Comparison of ENCODE assay signal across 20 cellular contexts in the genomic region with DNA sequence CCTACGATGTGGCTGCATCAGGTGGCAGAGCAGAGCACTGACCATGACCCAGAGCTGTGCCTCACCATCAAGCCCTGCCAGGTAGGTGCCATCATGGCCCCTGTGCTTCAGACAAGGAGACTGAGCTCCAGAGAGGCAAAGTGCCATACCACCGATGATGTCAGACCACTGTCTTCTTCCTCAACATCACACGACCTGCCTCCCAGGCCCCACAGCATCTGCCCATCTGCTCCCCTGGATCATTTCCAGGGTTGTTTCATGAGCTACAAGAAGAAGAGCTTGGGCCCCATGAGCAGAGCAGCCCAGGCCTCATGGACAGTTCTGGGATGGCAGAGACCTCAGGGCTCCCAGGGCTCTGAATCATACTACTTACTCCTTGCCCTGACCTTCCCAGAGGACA. TPM values are rescaled to one million over a fixed set of nuclear protein-coding genes. Genes with fewer than 3 reads are reported as not detected.
DNase-seq lines count a peak whose midpoint lies in the region; ATAC-seq and TF ChIP-seq lines count a peak whose summit lies in the region.
"Had no signal": no experiment of that assay in that cellular context is flagged by ENCODE, and none has a peak within 500 bp of the region (broad histone marks: within the 10 kb centered on the region; RNA-seq: fewer than 3 reads in every experiment).

No MANE protein-coding gene starts in this region.

- no peaks in the 10 kb centered on the region for H3K79me2 ChIP-seq in OCI-LY3 (ENCODE audit: low read length)

- H3K27me3 ChIP-seq in OCI-LY3 (ENCODE audit: low read depth, low read length): 0 out of 2 replicates have a peak, but pooled peaks cover 3% of the 10 kb centered on the region
- no peaks in the 10 kb centered on the region for H3K27me3 ChIP-seq in HAP-1 (ENCODE audit: low read depth)
- H3K27me3 ChIP-seq: esophagus squamous epithelium had no signal

- peaks cover 11% of the 10 kb centered on the region; the same call in 1 of the 2 replicates for H3K9me3 ChIP-seq in OCI-LY3 (ENCODE audit: insufficient read depth, low read length)
- no peaks in the 10 kb centered on the region for H3K9me3 ChIP-seq in HAP-1
- H3K9me3 ChIP-seq: esophagus squamous epithelium had no signal

- H3K4me3 ChIP-seq in OCI-LY3 (ENCODE audit: low read length) (no peak overlapping the region), HAP-1 (no peak overlapping the region)
- H3K4me3 ChIP-seq: esophagus squamous epithelium, skin epidermis had no signal

- H3K27me3 Mint-ChIP-seq in IgD-negative memory B cell (peaks cover 12% of the 10 kb centered on the region), naive B cell (no peaks in the 10 kb centered on the region)

- H3K27ac ChIP-seq in OCI-LY3 (ENCODE audit: low read length): no peak overlapping the region
- H3K27ac ChIP-seq: skin epidermis had no signal

- H3K36me3 Mint-ChIP-seq in IgD-negative memory B cell: peaks cover 3% of the 10 kb centered on the region
- H3K36me3 Mint-ChIP-seq in naive B cell: peaks cover 9 to 19% of the 10 kb centered on the region in 2 donors

- H3K27ac Mint-ChIP-seq in IgD-negative memory B cell: peak overlapping the region; percentile 31 to 84 (median 38)
- peak overlapping the region; percentile 47 to 97 (median 84) for H3K27ac Mint-ChIP-seq in naive B cell
- H3K27ac Mint-ChIP-seq: CD8-positive, alpha-beta T cell; endodermal cell; stimulated activated effector memory CD8-positive, alpha-beta T cell treated with anti-CD3 and anti-CD28 coated beads, Interleukin-12 subunit alpha, Interleukin-12 subunit beta, amount 100 ng/mL, for 72 hours; T-helper 1 cell treated with Interleukin-12 subunit alpha and Interleukin-12 subunit beta and Interleukin-4 antibody, amounts not matched to agents 30 μg/mL and 1 μg/mL, for 36 hours had no signal

- H3K9ac ChIP-seq in OCI-LY3 (ENCODE audit: low read length): no peak overlapping the region

- peak; percentile 94 for DNase-seq in DMS 273 (lab: John Stamatoyannopoulos, UW; ENCODE audit: unreplicated experiment)
- DNase-seq in naive B cell: no peak
- no peak for DNase-seq in HAP-1 (ENCODE audit: low spot score in 2 of 2)
- DNase-seq: activated effector memory CD4-positive, alpha-beta T cell treated with anti-CD3 and anti-CD28 coated beads, Interleukin-2, amount 50 U/mL, for 16 hours; CD8-positive, alpha-beta T cell; endodermal cell; esophagus squamous epithelium; GF-D8; mammary epithelial cell; NCI-H187; NCI-H2227 treated with DMSO at 0.1 percent for 48 hours; stimulated activated CD4-positive, alpha-beta T cell treated with anti-CD3 and anti-CD28 coated beads, Interleukin-2, amount 100 ng/mL, for 24 hours had no signal

- H2AFZ ChIP-seq in OCI-LY3 (ENCODE audit: low read depth, low read length): no peak overlapping the region

- H3K4me3 Mint-ChIP-seq in IgD-negative memory B cell: peak overlapping the region in 3 of 4 donors; percentile 11 to 83 (median 59)
- peak overlapping the region; percentile 58 to 87 (median 72) for H3K4me3 Mint-ChIP-seq in naive B cell
- H3K4me3 Mint-ChIP-seq: CD8-positive, alpha-beta T cell; endodermal cell; stimulated activated effector memory CD8-positive, alpha-beta T cell treated with anti-CD3 and anti-CD28 coated beads, Interleukin-12 subunit alpha, Interleukin-12 subunit beta, amount 100 ng/mL, for 72 hours had no signal

- ATAC-seq in naive B cell (ENCODE audit: low read depth in 2 of 2): no peak
- no peak for ATAC-seq in HG03108 (IDR thresholded peaks at IDR 0.05; ENCODE audit: unreplicated experiment)
- no peak for ATAC-seq in GM21526 (IDR thresholded peaks at IDR 0.05; ENCODE audit: low FRiP score, unreplicated experiment)
- ATAC-seq in HG03378 (IDR thresholded peaks at IDR 0.05; ENCODE audit: unreplicated experiment): no peak
- ATAC-seq: CD8-positive, alpha-beta T cell; stimulated activated effector memory CD8-positive, alpha-beta T cell treated with anti-CD3 and anti-CD28 coated beads, Interleukin-12 subunit alpha, Interleukin-12 subunit beta, amount 100 ng/mL, for 72 hours had no signal

- H3K36me3 ChIP-seq in OCI-LY3 (replicated peaks; ENCODE audit: low read depth, low read length) (no peaks in the 10 kb centered on the region), HAP-1 (replicated peaks) (no peaks in the 10 kb centered on the region)

- 0 out of 2 replicates have a peak, but pooled peaks cover 3% of the 10 kb centered on the region for H4K20me1 ChIP-seq in OCI-LY3 (ENCODE audit: insufficient read depth, low read length)

- TF ChIP-seq CTCF in OCI-LY3 (IDR thresholded peaks at IDR 0.05; ENCODE audit: low read depth, low read length): no peak

- H3K4me1 ChIP-seq in OCI-LY3 (ENCODE audit: low read length) (peaks cover 40% of the 10 kb centered on the region), HAP-1 (no peaks in the 10 kb centered on the region)

- peak overlapping the region; percentile 62; the same call in 1 of the 2 replicates for H3K4me2 ChIP-seq in OCI-LY3 (ENCODE audit: low read length)

- peaks cover 33 to 50% (median 47%) of the 10 kb centered on the region in 3 donors for H3K4me1 Mint-ChIP-seq in IgD-negative memory B cell
- peaks cover 59 to 73% (median 69%) of the 10 kb centered on the region in 3 donors for H3K4me1 Mint-ChIP-seq in naive B cell

- no peaks in the 10 kb centered on the region for H3K9me3 Mint-ChIP-seq in IgD-negative memory B cell
- peaks cover 0 to 5% (median 0%) of the 10 kb centered on the region in 7 donors for H3K9me3 Mint-ChIP-seq in naive B cell
- H3K9me3 Mint-ChIP-seq: CD8-positive, alpha-beta T cell; endodermal cell; stimulated activated effector memory CD8-positive, alpha-beta T cell treated with anti-CD3 and anti-CD28 coated beads, Interleukin-12 subunit alpha, Interleukin-12 subunit beta, amount 100 ng/mL, for 72 hours; T-helper 1 cell treated with Interleukin-12 subunit alpha and Interleukin-12 subunit beta and Interleukin-4 antibody, amounts not matched to agents 30 μg/mL and 1 μg/mL, for 36 hours had no signal

- in situ Hi-C loops in HAP-1 (cut with MboI; ENCODE audit: low sequenced_read_pairs): no loop called here

RNA-seq across cellular contexts. Expression of gene XYLT1, which starts 9.9 kb away (rescaled TPM):
- 0.80 TPM for polyA plus RNA-seq in IgD-negative memory B cell
- polyA plus RNA-seq in naive B cell (ENCODE audit: low read depth in 6 of 6): 1 to 10 TPM; 1.7 to 8.7 (median 3.9) TPM
